10 cellular contexts compared by ENCODE assay signal in genomic region chr2:54755641-54756326, GRCh38. TPM values are rescaled to one million over a fixed set of nuclear protein-coding genes. Genes with fewer than 3 reads are reported as not detected.
DNase-seq lines count a peak whose midpoint lies in the region; ATAC-seq and TF ChIP-seq lines count a peak whose summit lies in the region.
"Had no signal": no experiment of that assay in that cellular context is flagged by ENCODE, and none has a peak within 500 bp of the region (broad histone marks: within the 10 kb centered on the region; RNA-seq: fewer than 3 reads in every experiment).

No MANE protein-coding gene starts in this region.

- DNase-seq in T47D (ENCODE audit: low read depth in 1 of 2, low spot score in 1 of 2), result peak; percentile 3 to 32
- no peak for DNase-seq in lower leg skin (ENCODE audit: low spot score in 2 of 2)
- DNase-seq in NCI-H748 (lab: John Stamatoyannopoulos, UW; ENCODE audit: unreplicated experiment), result no peak
- DNase-seq in COR-L47 (lab: John Stamatoyannopoulos, UW), result no peak
- no peak for DNase-seq in GM03348 (ENCODE audit: low spot score)

- 48 to 52% methylated on average over 9 of the region's 9 CpGs for WGBS in lower leg skin, 2 donors

- no peak for TF ChIP-seq POLR2A in lower leg skin (IDR thresholded peaks at IDR 0.05)

- H3K4me3 ChIP-seq in lower leg skin (ENCODE audit: low read depth, poor library complexity, severe bottlenecking), result no peak overlapping the region
- H3K4me3 ChIP-seq: Peyer's patch had no signal

- in situ Hi-C loops in T47D (cut with HindIII; ENCODE audit: low pct_unique_long_range_greater_than_20kb, low sequenced_read_pairs), result no loop called here

- intact Hi-C loops in lower leg skin (cut with DNase I; ENCODE audit: low total_unique reads), result no loop called here

- peak; percentile 75 for ATAC-seq in GM18511 (IDR thresholded peaks at IDR 0.05; ENCODE audit: unreplicated experiment)
- ATAC-seq in GM21515 (IDR thresholded peaks at IDR 0.05; ENCODE audit: unreplicated experiment), result peak; percentile 72
- ATAC-seq in HG03354 (IDR thresholded peaks at IDR 0.05; ENCODE audit: poor library complexity, severe bottlenecking, unreplicated experiment), result peak; percentile 81
- ATAC-seq: activated T-helper 17 cell treated with anti-CD3 and anti-CD28 coated beads, Interleukin-2, amount 50 U/mL, for 72 hours had no signal

- no peak for TF ChIP-seq CTCF in lower leg skin (IDR thresholded peaks at IDR 0.05)

RNA-seq across cellular contexts. Expression of gene EML6, which starts 32.3 kb away (rescaled TPM):
- total RNA-seq in lower leg skin, result 1 to 10 TPM; 1.8 to 4.4 (median 3.3) TPM

Comparison
In these comparisons a context has a peak if more than half of its experiments do, and no peak if none do; other contexts are left out.
1. DNase-seq: peak in T47D (2 of 2); none in lower leg skin (0 of 2), NCI-H748 (single experiment), COR-L47 (single experiment) and GM03348 (single experiment).
2. Peak in every context shown above with its lines, with median percentiles within 50 percentile points of each other: ATAC-seq.